In genomic region chr14:77052281-77053044, GRCh38 we compare ENCODE assay signal across 8 cellular contexts. TPM values are rescaled to one million over a fixed set of nuclear protein-coding genes. Genes with fewer than 3 reads are reported as not detected.
A peak's percentile ranks its signal among the peaks of the same experiment; 100 is the strongest.
DNase-seq lines count a peak whose midpoint lies in the region; ATAC-seq and TF ChIP-seq lines count a peak whose summit lies in the region.

No MANE protein-coding gene starts in this region.

- H3K27ac Mint-ChIP-seq in WTC11: no peak overlapping the region

- POLR2A ChIA-PET in WTC11 (lab: Charles Lee): interaction anchor here (1.2 kb wide), 1 partner anchor 24 kb away, joined by 3 read pairs; the partner anchor contains the start of gene IRF2BPL

- CTCF ChIA-PET in WTC11 (lab: Charles Lee): interaction anchor here (0.6 to 3.5 kb wide), 17 partner anchors 11 to 180 kb away, joined by 3 to 25 read pairs (median 4); partner anchors contain the start of gene IRF2BPL

- ATAC-seq in GM19463 (IDR thresholded peaks at IDR 0.05; ENCODE audit: unreplicated experiment) (peak; percentile 23), WTC11 (peak; percentile 8; the same call in 1 of the 2 replicates), left ventricle myocardium superior (peak; percentile 72), sciatic nerve (peak; percentile 17), HG03342 (IDR thresholded peaks at IDR 0.05; ENCODE audit: unreplicated experiment) (no peak)

- peaks cover 10% of the 10 kb centered on the region for H3K9me3 Mint-ChIP-seq in WTC11

- H3K4me3 Mint-ChIP-seq in WTC11: no peak overlapping the region

- intact Hi-C loops in left ventricle myocardium superior (cut with micrococcal nuclease) (loop anchor here (5.0 kb wide), 1 partner anchor 140 kb away; no protein-coding TSS in a partner anchor), sciatic nerve (cut with DNase I) (loop anchor here (5.0 kb wide), 1 partner anchor 140 kb away; no protein-coding TSS in a partner anchor)

- peaks cover 10% of the 10 kb centered on the region for H3K36me3 Mint-ChIP-seq in WTC11

- DNase-seq in WTC11 (ENCODE audit: low spot score) (no peak), left ventricle myocardium superior (peak; percentile 69), sciatic nerve (ENCODE audit: low spot score) (no peak), NCI-H128 (lab: John Stamatoyannopoulos, UW; ENCODE audit: unreplicated experiment) (no peak), inferior parietal cortex (ENCODE audit: extremely low spot score) (no peak)
- no peak for DNase-seq in activated CD4-positive, CD25-positive, alpha-beta regulatory T cell (lab: John Stamatoyannopoulos, UW)

- peaks cover 14% of the 10 kb centered on the region for H3K4me1 Mint-ChIP-seq in WTC11

- TF ChIP-seq CTCF in WTC11 (IDR thresholded peaks at IDR 0.05): no peak

- H3K27me3 Mint-ChIP-seq in WTC11 (ENCODE audit: low read depth): no peaks in the 10 kb centered on the region; the same call in 1 of the 2 replicates

TF ChIP-seq in WTC11, 78 proteins besides CTCF, POLR2A, EP300 and RAD21:
- TF ChIP-seq ZNF512 (CRISPR knock-in tag; IDR thresholded peaks at IDR 0.05; ENCODE audit: borderline replicate concordance) (no peak), ATF3 (CRISPR knock-in tag; conservative IDR thresholded peaks at IDR 0.05) (no peak), ZNF416 (CRISPR knock-in tag; IDR thresholded peaks at IDR 0.05) (no peak), ZBTB43 (CRISPR knock-in tag; IDR thresholded peaks at IDR 0.05) (no peak), MAX (CRISPR knock-in tag; IDR thresholded peaks at IDR 0.05) (no peak), RORB (CRISPR knock-in tag; IDR thresholded peaks at IDR 0.05) (no peak), ZNF138 (CRISPR knock-in tag; conservative IDR thresholded peaks at IDR 0.05) (no peak), E2F5 (CRISPR knock-in tag; IDR thresholded peaks at IDR 0.05) (no peak), ATF2 (CRISPR knock-in tag; IDR thresholded peaks at IDR 0.05; ENCODE audit: borderline replicate concordance, low read depth) (no peak)

RNA-seq across cellular contexts. Expression of gene IRF2BPL, which starts 24.0 kb away (rescaled TPM):
- 106 to 126 TPM (median 110 TPM) in 3 replicates for total RNA-seq in WTC11 (2021)
- total RNA-seq in left ventricle myocardium superior: 42.8 TPM
- total RNA-seq in sciatic nerve: 59.6 TPM

RNA-seq across cellular contexts. Expression of gene CIPC, which starts 45.6 kb away (rescaled TPM):
- 22.5 to 25.4 TPM (median 24.2 TPM) in 3 replicates for total RNA-seq in WTC11 (2021)
- 89.7 TPM for total RNA-seq in left ventricle myocardium superior
- total RNA-seq in sciatic nerve: 39.5 TPM
